Comparison of ENCODE assay signal across 15 cellular contexts in the genomic region with DNA sequence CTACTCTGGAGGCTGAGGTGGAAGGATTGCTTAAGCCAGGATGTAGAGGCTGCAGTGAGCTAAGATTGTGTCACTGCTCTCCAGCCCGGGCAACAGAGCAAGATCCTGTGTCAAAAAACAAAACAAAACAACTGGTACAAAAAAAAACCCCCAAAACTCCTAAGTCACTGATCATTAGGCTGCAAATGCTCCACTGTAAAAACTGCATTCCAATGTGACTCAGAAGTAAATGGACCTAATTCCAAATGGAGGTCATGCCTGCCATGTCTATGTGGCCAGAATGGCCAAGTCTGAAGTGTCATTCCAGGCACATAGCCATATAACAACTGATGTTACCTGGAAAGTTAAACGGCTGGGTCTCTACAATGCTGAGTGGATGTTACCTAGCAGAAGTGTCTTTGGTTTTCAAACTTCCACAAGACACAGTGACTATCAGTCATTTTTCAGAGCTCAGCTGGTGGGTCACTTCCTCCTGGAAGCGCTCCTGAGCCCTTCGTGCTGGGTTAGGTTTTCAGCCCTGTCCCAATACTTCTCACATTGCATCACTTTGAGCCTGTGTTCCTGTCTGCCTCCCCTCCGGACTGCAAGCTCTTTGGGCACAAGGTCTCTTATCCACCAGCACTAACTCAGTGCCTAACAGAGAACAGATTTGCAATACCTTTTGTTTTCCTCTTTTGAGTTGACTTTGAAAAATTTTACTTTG. TPM values are rescaled to one million over a fixed set of nuclear protein-coding genes. Genes with fewer than 3 reads are reported as not detected.
DNase-seq lines count a peak whose midpoint lies in the region; ATAC-seq and TF ChIP-seq lines count a peak whose summit lies in the region.
"Had no signal": no experiment of that assay in that cellular context is flagged by ENCODE, and none has a peak within 500 bp of the region (broad histone marks: within the 10 kb centered on the region; RNA-seq: fewer than 3 reads in every experiment).

No MANE protein-coding gene starts in this region.

- H3K4me3 ChIP-seq in ascending aorta (peak overlapping the region in 1 of 2 donors; percentile 3), hepatocyte (no peak overlapping the region), stomach (no peak overlapping the region)
- H3K4me3 ChIP-seq: SK-N-MC had no signal

- H3K27ac ChIP-seq in ascending aorta, result peak overlapping the region; percentile 80 to 88
- H3K27ac ChIP-seq in hepatocyte, result peak overlapping the region; percentile 92
- peak overlapping the region in 4 of 5 donors; percentile 50 to 75 (median 56) for H3K27ac ChIP-seq in stomach
- H3K27ac ChIP-seq: SK-N-MC had no signal

- WGBS in hepatocyte (ENCODE audit: low lambda C conversion rate, missing lambda C conversion rate), result 94% methylated on average over 5 of the region's 5 CpGs
- 65 to 92% (median 82%) methylated on average over 5 of the region's 5 CpGs for WGBS in stomach, 5 donors

- H3K9me2 ChIP-seq in hepatocyte (replicated peaks; ENCODE audit: insufficient read depth), result no peaks in the 10 kb centered on the region

- H3K36me3 Mint-ChIP-seq in HFFc6 (ENCODE audit: low read depth) (peaks cover 51% of the 10 kb centered on the region), immature natural killer cell (no peaks in the 10 kb centered on the region)
- H3K36me3 Mint-ChIP-seq: CD4-positive, CD25-positive, alpha-beta regulatory T cell had no signal

- peaks cover 96% of the 10 kb centered on the region for H3K4me1 Mint-ChIP-seq in HFFc6 (ENCODE audit: low read depth)
- no peaks in the 10 kb centered on the region for H3K4me1 Mint-ChIP-seq in immature natural killer cell
- H3K4me1 Mint-ChIP-seq: CD4-positive, CD25-positive, alpha-beta regulatory T cell had no signal

- H3K27ac Mint-ChIP-seq in HFFc6 (peak overlapping the region; percentile 84), immature natural killer cell (no peak overlapping the region)
- H3K27ac Mint-ChIP-seq: activated T-cell treated with anti-CD3 and anti-CD28 coated beads, Interleukin-2, amount 50 U/mL, for 24 hours; CD4-positive, CD25-positive, alpha-beta regulatory T cell; effector memory CD8-positive, alpha-beta T cell had no signal

- no peak overlapping the region for H2AFZ ChIP-seq in hepatocyte

- DNase-seq in HFFc6 (peak; percentile 74), ascending aorta (ENCODE audit: low spot score in 2 of 2) (peak in 1 of 2 donors; percentile 65), hepatocyte (ENCODE audit: low spot score) (no peak), stomach (no peak), immature natural killer cell (no peak), GM19240 (ENCODE audit: insufficient read length, low spot score) (no peak), omental fat pad (ENCODE audit: low spot score) (no peak)
- DNase-seq: activated CD4-positive, CD25-positive, alpha-beta regulatory T cell; activated T-cell treated with anti-CD3 and anti-CD28 coated beads, Interleukin-2, amount 50 U/mL, for 24 hours; CD4-positive, CD25-positive, alpha-beta regulatory T cell; effector memory CD8-positive, alpha-beta T cell; NCI-H187 treated with DMSO at 0.1 percent for 48 hours; NCI-H774 had no signal

- H3K9me3 Mint-ChIP-seq in HFFc6 (no peaks in the 10 kb centered on the region), immature natural killer cell (no peaks in the 10 kb centered on the region)
- H3K9me3 Mint-ChIP-seq: activated T-cell treated with anti-CD3 and anti-CD28 coated beads, Interleukin-2, amount 50 U/mL, for 24 hours; CD4-positive, CD25-positive, alpha-beta regulatory T cell; effector memory CD8-positive, alpha-beta T cell had no signal

- TF ChIP-seq CTCF in HFFc6 (IDR thresholded peaks at IDR 0.05) (no peak), ascending aorta (IDR thresholded peaks at IDR 0.05) (no peak), hepatocyte (IDR thresholded peaks at IDR 0.05; ENCODE audit: poor library complexity) (no peak), stomach (IDR thresholded peaks at IDR 0.05) (no peak), omental fat pad (IDR thresholded peaks at IDR 0.05) (no peak)

- peaks cover 35 to 87% of the 10 kb centered on the region in 2 donors for H3K4me1 ChIP-seq in ascending aorta
- H3K4me1 ChIP-seq in hepatocyte (ENCODE audit: insufficient read depth), result peaks cover 32% of the 10 kb centered on the region
- H3K4me1 ChIP-seq in stomach, result peaks cover under 1 to 86% (median 45%) of the 10 kb centered on the region in 4 donors

- H3K79me2 ChIP-seq in hepatocyte, result peaks cover 73% of the 10 kb centered on the region

- no peak for TF ChIP-seq POLR2A in stomach (IDR thresholded peaks at IDR 0.05)

- H3K4me2 ChIP-seq in hepatocyte, result no peak overlapping the region

- ATAC-seq in omental fat pad (ENCODE audit: low FRiP score), result no peak
- no peak for ATAC-seq in HG02852 (IDR thresholded peaks at IDR 0.05; ENCODE audit: unreplicated experiment)
- ATAC-seq: effector memory CD8-positive, alpha-beta T cell had no signal

- H3K27me3 ChIP-seq in ascending aorta (no peaks in the 10 kb centered on the region), hepatocyte (no peaks in the 10 kb centered on the region), stomach (no peaks in the 10 kb centered on the region)

- intact Hi-C loops in ascending aorta (cut with DNase I), result loop anchor here (1.0 kb wide), 1 partner anchor 8 kb away; no protein-coding TSS in a partner anchor
- intact Hi-C loops in stomach (cut with DNase I; ENCODE audit: low total_unique reads), result no loop called here

- H3K36me3 ChIP-seq in ascending aorta (peaks cover 0 to 17% of the 10 kb centered on the region in 2 donors), hepatocyte (replicated peaks; ENCODE audit: insufficient read depth, low read depth) (no peaks in the 10 kb centered on the region), stomach (peaks cover 4 to 12% (median 7%) of the 10 kb centered on the region in 4 donors)

- H4K20me1 ChIP-seq in hepatocyte (ENCODE audit: insufficient read depth, poor library complexity, severe bottlenecking), result peaks cover 9% of the 10 kb centered on the region

- H3K9me3 ChIP-seq in ascending aorta (no peaks in the 10 kb centered on the region), hepatocyte (ENCODE audit: low read depth) (no peaks in the 10 kb centered on the region), stomach (no peaks in the 10 kb centered on the region)

- TF ChIP-seq EP300 in stomach (IDR thresholded peaks at IDR 0.05), result no peak

- H3K4me3 Mint-ChIP-seq in HFFc6, result peak overlapping the region; percentile 65
- no peak overlapping the region for H3K4me3 Mint-ChIP-seq in immature natural killer cell
- H3K4me3 Mint-ChIP-seq: activated T-cell treated with anti-CD3 and anti-CD28 coated beads, Interleukin-2, amount 50 U/mL, for 24 hours; CD4-positive, CD25-positive, alpha-beta regulatory T cell; effector memory CD8-positive, alpha-beta T cell had no signal

- no peaks in the 10 kb centered on the region for H3K27me3 Mint-ChIP-seq in HFFc6 (ENCODE audit: insufficient read depth)
- H3K27me3 Mint-ChIP-seq in immature natural killer cell (ENCODE audit: low read depth in 3 of 3), result peaks cover 0 to 4% (median 0%) of the 10 kb centered on the region in 3 donors

RNA-seq across cellular contexts. Expression of gene FSTL1, which starts 10.6 kb away (rescaled TPM):
- 1,000 to 10,000 TPM; 1,595 to 1,958 (median 1,726) TPM for total RNA-seq in HFFc6 (2021; fragmentation: NEBNext Ultra II Directional; extraction: Animal tissue kit (Norgen Biotek cat#: 25700))
- total RNA-seq in ascending aorta, result 790 TPM
- 344 and 390 TPM in 2 replicates for total RNA-seq in hepatocyte
- polyA plus RNA-seq in hepatocyte, result 183 and 195 TPM in 2 replicates
- total RNA-seq in stomach, result 100 to 1,000 TPM in 4 of 5 donors, 10 to 100 TPM in 1; 89.2 to 946 (median 117) TPM
- polyA plus RNA-seq in stomach, result 10 to 100 TPM; 14.2 to 20.4 (median 15.8) TPM
- polyA plus RNA-seq in immature natural killer cell, result 1 to 10 TPM in 1 of 3 donors, not detected in 2; 1.7 TPM
- 100 to 1,000 TPM; 532 to 861 (median 705) TPM for total RNA-seq in omental fat pad
- polyA plus RNA-seq: CD4-positive, CD25-positive, alpha-beta regulatory T cell had no signal
